18 cellular contexts compared by ENCODE assay signal in the genomic region with DNA sequence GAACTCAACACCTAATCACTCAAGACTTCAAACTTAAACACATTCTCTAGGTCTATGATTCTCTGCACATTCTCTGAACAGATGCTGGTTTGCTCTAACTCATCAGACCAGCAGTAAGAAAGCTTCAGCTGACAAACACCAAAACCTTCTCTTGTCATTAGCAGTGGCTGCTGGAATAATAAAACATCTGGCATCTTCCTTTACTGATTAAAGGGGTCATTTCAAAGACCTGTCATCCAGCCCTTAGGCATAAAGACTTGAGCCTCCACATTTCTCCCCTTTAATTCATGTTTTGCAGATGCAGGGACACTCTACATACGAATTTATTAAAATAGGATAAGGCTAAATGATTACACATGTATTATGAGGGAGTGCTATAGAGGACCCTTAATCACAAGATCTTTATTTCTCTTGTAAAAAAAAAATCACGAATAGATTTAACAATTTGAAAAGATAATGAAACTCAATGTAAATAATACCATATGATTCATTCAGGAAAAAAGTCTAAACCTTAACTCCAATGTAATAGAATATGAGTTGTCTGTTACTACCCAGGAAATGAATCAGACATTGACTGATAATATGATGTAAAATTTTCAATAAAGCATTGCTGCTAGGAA.
DNase-seq lines count a peak whose midpoint lies in the region; FAIRE-seq and TF ChIP-seq lines count a peak whose summit lies in the region.
"Had no signal": no experiment of that assay in that cellular context is flagged by ENCODE, and none has a peak within 500 bp of the region (broad histone marks: within the 10 kb centered on the region; RNA-seq: fewer than 3 reads in every experiment).

No MANE protein-coding gene starts in this region.

- TF ChIP-seq CTCF in astrocyte of the spinal cord (IDR thresholded peaks at IDR 0.05; ENCODE audit: low read depth, low read length): no peak

- in situ Hi-C loops in astrocyte of the spinal cord (cut with HindIII; ENCODE audit: low sequenced_read_pairs): no loop called here

- peak; percentile 38 for DNase-seq in AG08396 (ENCODE audit: low spot score)
- DNase-seq in HT1080 (ENCODE audit: low read depth): peak; percentile 44
- peak; percentile 29 for DNase-seq in astrocyte of the spinal cord (ENCODE audit: low read depth, low spot score)
- peak; percentile 80 for DNase-seq in iris pigment epithelial cell (ENCODE audit: low read depth)
- no peak for DNase-seq in activated CD4-positive, alpha-beta T cell treated with anti-CD3 and anti-CD28 coated beads, Interleukin-2, amount 50 U/mL, for 48 hours
- DNase-seq in NCI-H2227 treated with DMSO at 0.1 percent for 48 hours (lab: John Stamatoyannopoulos, UW): no peak
- no peak for DNase-seq in DMS114 treated with DMSO at 0.1 percent for 48 hours (lab: John Stamatoyannopoulos, UW; ENCODE audit: unreplicated experiment)
- no peak for DNase-seq in HTR-8/SVneo (ENCODE audit: insufficient read length, low spot score)
- DNase-seq: activated B cell treated with CpG ODN at 0.5 μM for 24 hours; activated effector memory CD4-positive, alpha-beta T cell treated with Interleukin-2 at 50 U/mL for 16 hours; anterior cingulate cortex; DMS53; foreskin melanocyte; naive thymus-derived CD8-positive, alpha-beta T cell; Peyer's patch; psoas muscle; T-cell had no signal

- no peak for FAIRE-seq in HTR-8/SVneo (lab: Jason Lieb, UNC)

- no peak overlapping the region for H3K4me3 ChIP-seq in astrocyte of the spinal cord (ENCODE audit: low read depth, low read length)
- H3K4me3 ChIP-seq: Peyer's patch, psoas muscle, vagina had no signal

Comparison
In these comparisons a context has a peak if more than half of its experiments do, and no peak if none do; other contexts are left out.
1. DNase-seq: peak in AG08396 (single experiment), HT1080 (single experiment), astrocyte of the spinal cord (single experiment) and iris pigment epithelial cell (single experiment); none in activated CD4-positive, alpha-beta T cell treated with anti-CD3 and anti-CD28 coated beads, Interleukin-2, amount 50 U/mL, for 48 hours (0 of 2), NCI-H2227 treated with DMSO at 0.1 percent for 48 hours (single experiment), DMS114 treated with DMSO at 0.1 percent for 48 hours (single experiment) and HTR-8/SVneo (single experiment).